31 cellular contexts compared by ENCODE assay signal in the genomic region with DNA sequence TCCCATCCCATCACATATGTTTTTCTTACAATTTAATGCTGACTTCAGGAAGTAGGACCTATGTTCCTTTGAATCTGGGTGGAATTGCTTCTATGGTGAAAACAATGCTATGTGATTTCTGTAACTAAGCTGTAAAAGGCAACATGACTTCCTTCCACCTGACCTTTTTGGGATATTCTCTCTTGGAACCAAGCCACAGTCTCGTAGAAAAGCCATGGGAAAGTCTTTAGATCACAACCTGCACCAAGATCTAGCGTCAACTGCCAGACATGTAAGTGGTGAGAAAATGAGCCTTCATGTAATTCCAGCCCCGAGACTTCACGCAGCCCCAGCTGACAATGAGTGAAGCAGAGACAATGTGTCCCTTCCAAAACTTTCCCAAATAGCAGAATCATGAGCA.
"Had no signal": no experiment of that assay in that cellular context is flagged by ENCODE, and none has a peak within 500 bp of the region (broad histone marks: within the 10 kb centered on the region; RNA-seq: fewer than 3 reads in every experiment).

No MANE protein-coding gene starts in this region.

- DNase-seq: activated CD4-positive, alpha-beta memory T cell treated with anti-CD3 and anti-CD28 coated beads, Interleukin-2, amount 10 ng/mL, durations not matched to agents 7 days and 5 days; activated CD4-positive, alpha-beta T cell treated with anti-CD3 and anti-CD28 coated beads for 36 hours; activated CD4-positive, alpha-beta T cell treated with anti-CD3 and anti-CD28 coated beads, Interleukin-2, amount 10 ng/mL, durations not matched to agents 24 days and 14 days; activated CD4-positive, alpha-beta T cell treated with anti-CD3 and anti-CD28 coated beads, Interleukin-2, amount 50 U/mL, for 4 hours; activated CD4-positive, CD25-positive, alpha-beta regulatory T cell; activated CD4-positive, CD25-positive, alpha-beta regulatory T cell treated with anti-CD3 and anti-CD28 coated beads, Interleukin-2, amount 50 U/mL, for 72 hours; activated CD8-positive, alpha-beta memory T cell treated with anti-CD3 and anti-CD28 coated beads, Interleukin-2, amount 50 U/mL, for 48 hours; activated gamma-delta T cell treated with Interleukin-2 at 50 U/mL for 16 hours; activated naive CD4-positive, alpha-beta T cell treated with anti-CD3 and anti-CD28 coated beads, Interleukin-2, amount 50 U/mL, for 16 hours; activated naive CD4-positive, alpha-beta T cell treated with Interleukin-2 at 50 U/mL for 16 hours; activated T-cell treated with anti-CD3 and anti-CD28 coated beads for 4 hours; activated T-cell treated with anti-CD3 and anti-CD28 coated beads, Interleukin-2, amount 50 U/mL, for 24 hours; activated T-cell treated with anti-CD3 and anti-CD28 coated beads, Interleukin-2, amount 50 U/mL, for 72 hours; amniotic stem cell; anterior cingulate cortex; body of pancreas; central memory CD4-positive, alpha-beta T cell; cerebellar nuclear complex; effector CD4-positive, alpha-beta T cell; effector memory CD8-positive, alpha-beta T cell; foreskin fibroblast; glutamatergic neuron; heart left ventricle; T-helper 2 cell had no signal

- FAIRE-seq: frontal cortex had no signal

- H3K27ac Mint-ChIP-seq: activated CD4-positive, alpha-beta memory T cell treated with anti-CD3 and anti-CD28 coated beads, Interleukin-2, amount 10 ng/mL, durations not matched to agents 7 days and 5 days; activated CD4-positive, alpha-beta T cell treated with anti-CD3 and anti-CD28 coated beads for 36 hours; activated CD4-positive, alpha-beta T cell treated with anti-CD3 and anti-CD28 coated beads, Interleukin-2, amount 10 ng/mL, durations not matched to agents 24 days and 14 days; activated naive CD8-positive, alpha-beta T cell; activated T-cell treated with anti-CD3 and anti-CD28 coated beads, Interleukin-2, amount 50 U/mL, for 24 hours; activated T-cell treated with anti-CD3 and anti-CD28 coated beads, Interleukin-2, amount 50 U/mL, for 72 hours; dendritic cell treated with granulocyte-macrophage colony-stimulating factor and Interleukin-4, amounts not matched to agents 40 ng/mL and 50 ng/mL, for 4 days; effector memory CD8-positive, alpha-beta T cell had no signal

- H3K4me1 ChIP-seq: body of pancreas, breast epithelium, heart left ventricle had no signal

- H3K36me3 Mint-ChIP-seq: activated naive CD8-positive, alpha-beta T cell had no signal

- H3K4me3 Mint-ChIP-seq: activated CD4-positive, alpha-beta memory T cell treated with anti-CD3 and anti-CD28 coated beads, Interleukin-2, amount 10 ng/mL, durations not matched to agents 7 days and 5 days; activated CD4-positive, alpha-beta T cell treated with anti-CD3 and anti-CD28 coated beads for 36 hours; activated CD4-positive, alpha-beta T cell treated with anti-CD3 and anti-CD28 coated beads, Interleukin-2, amount 10 ng/mL, durations not matched to agents 24 days and 14 days; activated naive CD8-positive, alpha-beta T cell; activated T-cell treated with anti-CD3 and anti-CD28 coated beads, Interleukin-2, amount 50 U/mL, for 24 hours; activated T-cell treated with anti-CD3 and anti-CD28 coated beads, Interleukin-2, amount 50 U/mL, for 72 hours; dendritic cell treated with granulocyte-macrophage colony-stimulating factor and Interleukin-4, amounts not matched to agents 40 ng/mL and 50 ng/mL, for 4 days; effector memory CD8-positive, alpha-beta T cell had no signal

- H3K27ac ChIP-seq: body of pancreas, breast epithelium, cardiac muscle cell, coronary artery, heart left ventricle had no signal

- ATAC-seq: activated CD4-positive, alpha-beta T cell treated with anti-CD3 and anti-CD28 coated beads for 36 hours; activated T-cell treated with anti-CD3 and anti-CD28 coated beads, Interleukin-2, amount 50 U/mL, for 72 hours; body of pancreas; effector memory CD8-positive, alpha-beta T cell; esophagus mucosa; heart left ventricle had no signal

- H3K4me1 Mint-ChIP-seq: activated CD4-positive, alpha-beta memory T cell treated with anti-CD3 and anti-CD28 coated beads, Interleukin-2, amount 10 ng/mL, durations not matched to agents 7 days and 5 days; activated CD4-positive, alpha-beta T cell treated with anti-CD3 and anti-CD28 coated beads for 36 hours; activated CD4-positive, alpha-beta T cell treated with anti-CD3 and anti-CD28 coated beads, Interleukin-2, amount 10 ng/mL, durations not matched to agents 24 days and 14 days had no signal

- H3K36me3 ChIP-seq: breast epithelium, cardiac muscle cell, heart left ventricle had no signal

- H3K27me3 Mint-ChIP-seq: activated CD4-positive, alpha-beta memory T cell treated with anti-CD3 and anti-CD28 coated beads, Interleukin-2, amount 10 ng/mL, durations not matched to agents 7 days and 5 days; activated CD4-positive, alpha-beta T cell treated with anti-CD3 and anti-CD28 coated beads for 36 hours; activated CD4-positive, alpha-beta T cell treated with anti-CD3 and anti-CD28 coated beads, Interleukin-2, amount 10 ng/mL, durations not matched to agents 24 days and 14 days; activated naive CD8-positive, alpha-beta T cell; dendritic cell treated with granulocyte-macrophage colony-stimulating factor and Interleukin-4, amounts not matched to agents 40 ng/mL and 50 ng/mL, for 4 days; effector memory CD8-positive, alpha-beta T cell had no signal

- H3K9me3 ChIP-seq: body of pancreas, breast epithelium, heart left ventricle had no signal

- H3K9me3 Mint-ChIP-seq: activated CD4-positive, alpha-beta T cell treated with anti-CD3 and anti-CD28 coated beads, Interleukin-2, amount 10 ng/mL, durations not matched to agents 24 days and 14 days; dendritic cell treated with granulocyte-macrophage colony-stimulating factor and Interleukin-4, amounts not matched to agents 40 ng/mL and 50 ng/mL, for 4 days had no signal

- H3K4me3 ChIP-seq: body of pancreas, breast epithelium, cardiac muscle cell, coronary artery, heart left ventricle had no signal

- H3K27me3 ChIP-seq: body of pancreas, breast epithelium, cardiac muscle cell, heart left ventricle had no signal
